ENCODE assay signal across 9 cellular contexts in the genomic region with DNA sequence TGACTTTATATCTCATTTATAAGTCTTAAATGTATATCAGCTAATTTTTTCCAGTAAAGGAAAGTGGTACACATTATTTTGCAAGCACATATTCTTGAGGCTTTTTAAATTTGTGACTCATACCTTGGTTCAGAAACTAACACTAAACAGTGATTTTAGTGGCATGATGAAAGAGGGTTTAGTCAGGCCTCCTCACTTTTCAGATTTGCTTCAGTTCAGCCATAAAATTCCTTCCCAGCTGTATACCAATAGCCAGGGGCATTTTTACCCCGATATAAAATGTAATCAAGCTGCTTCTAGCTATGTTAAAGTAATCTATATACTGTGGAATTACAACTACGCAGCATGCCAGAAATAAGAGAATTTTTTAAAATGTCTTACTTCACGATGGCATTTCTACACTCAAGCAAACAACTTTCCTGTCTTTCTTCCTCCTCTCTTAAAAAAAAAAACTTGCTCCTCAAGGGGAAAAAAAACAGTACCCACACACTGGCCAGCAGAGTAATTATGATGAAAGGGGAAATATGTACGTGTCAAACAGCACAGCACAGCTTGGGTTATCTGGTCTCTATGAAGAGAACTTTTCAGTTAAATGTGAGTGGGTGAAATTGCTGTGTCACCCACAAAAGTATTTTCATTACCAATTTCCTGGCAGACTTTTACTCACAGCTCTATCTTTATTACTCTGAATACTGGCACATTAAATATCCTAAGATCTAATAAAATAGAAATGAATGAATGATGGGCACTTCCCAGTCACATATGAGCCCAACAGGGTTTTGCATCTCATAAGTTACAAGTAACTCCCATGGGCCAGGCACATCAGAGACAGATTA.
A peak's percentile ranks its signal among the peaks of the same experiment; 100 is the strongest.
DNase-seq lines count a peak whose midpoint lies in the region; ATAC-seq, FAIRE-seq and TF ChIP-seq lines count a peak whose summit lies in the region.
"Had no signal": no experiment of that assay in that cellular context is flagged by ENCODE, and none has a peak within 500 bp of the region (broad histone marks: within the 10 kb centered on the region; RNA-seq: fewer than 3 reads in every experiment).

No MANE protein-coding gene starts in this region.

- H3K4me1 ChIP-seq in uterus (no peaks in the 10 kb centered on the region), Caco-2 (no peaks in the 10 kb centered on the region), body of pancreas (no peaks in the 10 kb centered on the region)

- H3K4me3 ChIP-seq in bronchial epithelial cell (ENCODE audit: low read depth, low read length) (no peak overlapping the region), uterus (no peak overlapping the region), Caco-2 (ENCODE audit: low read depth, low read length) (no peak overlapping the region), body of pancreas (no peak overlapping the region)
- H3K4me3 ChIP-seq: BLaER1 treated with 17β-estradiol and CSF1 and Interleukin-3, amounts not matched to agents 10 nM and 100 nM had no signal

- CTCF ChIA-PET in Caco-2 (lab: Charles Lee), result no interaction called here

- no peaks in the 10 kb centered on the region for H3K9me3 Mint-ChIP-seq in activated naive CD8-positive, alpha-beta T cell treated with anti-CD3 and anti-CD28 coated beads for 36 hours
- H3K9me3 Mint-ChIP-seq in activated naive CD8-positive, alpha-beta T cell treated with anti-CD3 and anti-CD28 coated beads, Interleukin-2, amount 50 U/mL, for 24 hours, result no peaks in the 10 kb centered on the region
- H3K9me3 Mint-ChIP-seq in Caco-2 (ENCODE audit: unreplicated experiment), result no peaks in the 10 kb centered on the region

- FAIRE-seq in bronchial epithelial cell (lab: Jason Lieb, UNC), result no peak

- POLR2A ChIA-PET in Caco-2 (lab: Charles Lee), result no interaction called here

- no peak for ATAC-seq in activated naive CD8-positive, alpha-beta T cell treated with anti-CD3 and anti-CD28 coated beads, Interleukin-2, amount 50 U/mL, for 24 hours
- ATAC-seq in HG03469 (IDR thresholded peaks at IDR 0.05; ENCODE audit: unreplicated experiment) (peak; percentile 66), body of pancreas (no peak)

- BruUV-seq in Caco-2 (replicated peaks; lab: Mats Ljungman, UMichigan), result no TSS peak

- no peak overlapping the region for H3K4me3 Mint-ChIP-seq in activated naive CD8-positive, alpha-beta T cell treated with anti-CD3 and anti-CD28 coated beads for 36 hours
- no peak overlapping the region for H3K4me3 Mint-ChIP-seq in activated naive CD8-positive, alpha-beta T cell treated with anti-CD3 and anti-CD28 coated beads, Interleukin-2, amount 50 U/mL, for 24 hours
- H3K4me3 Mint-ChIP-seq in Caco-2 (ENCODE audit: unreplicated experiment), result no peak overlapping the region

- no peak for DNase-seq in activated naive CD8-positive, alpha-beta T cell treated with anti-CD3 and anti-CD28 coated beads for 36 hours
- DNase-seq in activated naive CD8-positive, alpha-beta T cell treated with anti-CD3 and anti-CD28 coated beads, Interleukin-2, amount 50 U/mL, for 24 hours, result no peak
- DNase-seq in bronchial epithelial cell (ENCODE audit: low read depth) (peak; percentile 95), uterus (no peak), Caco-2 (no peak), body of pancreas (no peak), iPS-NIHi7 (ENCODE audit: extremely low spot score) (no peak)

- intact Hi-C loops in uterus (cut with DNase I; ENCODE audit: low total_unique reads), result no loop called here
- intact Hi-C loops in Caco-2 (cut with micrococcal nuclease; ENCODE audit: unreplicated experiment), result no loop called here
- intact Hi-C loops in body of pancreas (cut with DNase I), result no loop called here

- TF ChIP-seq CTCF in bronchial epithelial cell (IDR thresholded peaks at IDR 0.05; ENCODE audit: insufficient read depth, low read length, severe bottlenecking) (no peak), uterus (IDR thresholded peaks at IDR 0.05) (no peak), Caco-2 (IDR thresholded peaks at IDR 0.05; ENCODE audit: insufficient read depth in 1 of 2, low read depth in 1 of 2, low read length in 1 of 2, severe bottlenecking in 1 of 2, unreplicated experiment in 1 of 2) (no peak), body of pancreas (IDR thresholded peaks at IDR 0.05) (no peak)

- H3K27ac ChIP-seq in uterus (peak overlapping the region; percentile 34 to 47), body of pancreas (no peak overlapping the region)

- H3K36me3 ChIP-seq in bronchial epithelial cell (ENCODE audit: control insufficient read depth, insufficient read depth, low read length), result no peaks in the 10 kb centered on the region
- H3K36me3 ChIP-seq in uterus, result no peaks in the 10 kb centered on the region
- no peaks in the 10 kb centered on the region for H3K36me3 ChIP-seq in Caco-2 (ENCODE audit: control insufficient read depth, insufficient read depth, low read length)
- H3K36me3 ChIP-seq in body of pancreas (replicated peaks in 1 of 2; ENCODE audit: insufficient read depth in 1 of 2, low read depth in 2 of 2), result no peaks in the 10 kb centered on the region
- H3K36me3 ChIP-seq: BLaER1 treated with 17β-estradiol and CSF1 and Interleukin-3, amounts not matched to agents 10 nM and 100 nM had no signal

- no peak for TF ChIP-seq POLR2A in uterus (IDR thresholded peaks at IDR 0.05)
- TF ChIP-seq POLR2A in body of pancreas (IDR thresholded peaks at IDR 0.05), result no peak

- 57 to 70% methylated on average over 4 of the region's 4 CpGs for WGBS in body of pancreas, 2 donors

- H3K27ac Mint-ChIP-seq in activated naive CD8-positive, alpha-beta T cell treated with anti-CD3 and anti-CD28 coated beads for 36 hours, result peak overlapping the region; percentile 5
- no peak overlapping the region for H3K27ac Mint-ChIP-seq in activated naive CD8-positive, alpha-beta T cell treated with anti-CD3 and anti-CD28 coated beads, Interleukin-2, amount 50 U/mL, for 24 hours
- no peak overlapping the region for H3K27ac Mint-ChIP-seq in Caco-2 (ENCODE audit: unreplicated experiment)

- H3K27me3 Mint-ChIP-seq in activated naive CD8-positive, alpha-beta T cell treated with anti-CD3 and anti-CD28 coated beads for 36 hours, result peaks cover 6% of the 10 kb centered on the region
- H3K27me3 Mint-ChIP-seq in activated naive CD8-positive, alpha-beta T cell treated with anti-CD3 and anti-CD28 coated beads, Interleukin-2, amount 50 U/mL, for 24 hours, result peaks cover 2% of the 10 kb centered on the region
- no peaks in the 10 kb centered on the region for H3K27me3 Mint-ChIP-seq in Caco-2 (ENCODE audit: insufficient read depth, unreplicated experiment)

- H3K36me3 Mint-ChIP-seq in activated naive CD8-positive, alpha-beta T cell treated with anti-CD3 and anti-CD28 coated beads for 36 hours, result no peaks in the 10 kb centered on the region
- H3K36me3 Mint-ChIP-seq in activated naive CD8-positive, alpha-beta T cell treated with anti-CD3 and anti-CD28 coated beads, Interleukin-2, amount 50 U/mL, for 24 hours (ENCODE audit: low read depth), result no peaks in the 10 kb centered on the region
- H3K36me3 Mint-ChIP-seq in Caco-2 (ENCODE audit: insufficient read depth, unreplicated experiment), result no peaks in the 10 kb centered on the region

- no peaks in the 10 kb centered on the region for H3K4me1 Mint-ChIP-seq in activated naive CD8-positive, alpha-beta T cell treated with anti-CD3 and anti-CD28 coated beads for 36 hours
- peaks cover 2% of the 10 kb centered on the region for H3K4me1 Mint-ChIP-seq in activated naive CD8-positive, alpha-beta T cell treated with anti-CD3 and anti-CD28 coated beads, Interleukin-2, amount 50 U/mL, for 24 hours
- H3K4me1 Mint-ChIP-seq in Caco-2 (ENCODE audit: low read depth, unreplicated experiment), result peaks cover 9% of the 10 kb centered on the region

- H3K27me3 ChIP-seq in bronchial epithelial cell (ENCODE audit: control insufficient read depth, insufficient read depth, low read length) (no peaks in the 10 kb centered on the region), uterus (no peaks in the 10 kb centered on the region), Caco-2 (replicated peaks; ENCODE audit: control insufficient read depth, insufficient read depth, low read length) (no peaks in the 10 kb centered on the region), body of pancreas (no peaks in the 10 kb centered on the region)
- H3K27me3 ChIP-seq: BLaER1 treated with 17β-estradiol and CSF1 and Interleukin-3, amounts not matched to agents 10 nM and 100 nM had no signal

- H3K9me3 ChIP-seq in uterus (no peaks in the 10 kb centered on the region), Caco-2 (no peaks in the 10 kb centered on the region; the same call in 1 of the 2 replicates), body of pancreas (no peaks in the 10 kb centered on the region)
- H3K9me3 ChIP-seq: BLaER1 treated with 17β-estradiol and CSF1 and Interleukin-3, amounts not matched to agents 10 nM and 100 nM had no signal

Comparison
In these comparisons a context has a peak if more than half of its experiments do, and no peak if none do; other contexts are left out.
1. H3K27ac ChIP-seq: peak in uterus (2 of 2); none in body of pancreas (0 of 4).